ENCODE assay signal across 1 cellular context in the genomic region with DNA sequence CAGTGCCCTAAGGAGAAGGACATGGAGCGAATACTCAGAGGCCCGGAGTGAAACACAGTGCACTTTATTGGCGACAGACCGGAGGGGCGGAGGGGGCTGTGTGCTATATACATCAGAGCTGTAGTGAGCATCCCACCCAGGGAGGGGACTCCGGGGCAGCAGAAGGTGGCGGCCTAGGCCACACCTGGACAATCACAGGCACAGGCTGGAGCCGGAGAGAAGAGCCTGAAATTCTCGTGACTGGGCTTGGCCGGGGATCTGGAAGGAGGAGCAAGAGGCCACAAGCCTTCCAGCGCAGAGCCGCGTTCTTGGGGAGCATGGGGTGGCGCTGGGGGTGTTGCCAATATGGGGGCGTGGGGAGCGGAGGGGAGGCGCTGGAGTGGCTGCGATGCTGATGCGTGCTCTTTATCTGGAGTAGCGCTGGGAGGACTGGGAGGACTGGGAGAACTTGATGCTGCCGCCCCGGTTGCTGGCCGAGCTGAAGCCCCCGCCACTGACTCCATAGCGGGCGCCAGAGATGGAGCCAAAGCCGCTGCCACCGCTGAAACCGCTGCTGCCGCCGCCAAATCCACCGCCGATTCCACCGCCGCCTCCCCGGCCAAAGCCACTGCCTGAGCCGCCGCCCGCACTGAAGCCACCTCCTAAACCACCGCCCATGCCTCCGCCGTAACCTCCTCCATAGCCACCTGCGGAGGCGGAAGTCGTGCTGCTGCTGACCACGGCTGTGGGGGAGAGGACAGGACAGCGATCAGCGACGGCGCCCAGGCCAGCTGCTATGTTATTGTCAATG.
TF ChIP-seq lines count a peak whose summit lies in the region.

No MANE protein-coding gene starts in this region.

TF ChIP-seq in K562, 482 proteins besides CTCF, POLR2A, EP300 and RAD21 (continued from another document):
- no peak for TF ChIP-seq ZNF217 (CRISPR knock-in tag; IDR thresholded peaks at IDR 0.05)
- no peak for TF ChIP-seq ZNF175 (CRISPR knock-in tag; IDR thresholded peaks at IDR 0.05; ENCODE audit: low read depth)
- TF ChIP-seq ARHGAP35 (IDR thresholded peaks at IDR 0.05; ENCODE audit: partially characterized antibody): no peak
- TF ChIP-seq SRSF9 (IDR thresholded peaks at IDR 0.05; ENCODE audit: borderline replicate concordance, low read depth, low read length): no peak
- no peak for TF ChIP-seq DIDO1 (tag; IDR thresholded peaks at IDR 0.05; ENCODE audit: low read depth)
- 0 out of 2 replicates have a peak, but pooled peaks have one; percentile 27 for TF ChIP-seq MTA3 (IDR thresholded peaks at IDR 0.05; ENCODE audit: borderline replicate concordance)
- TF ChIP-seq, protein P1, sequence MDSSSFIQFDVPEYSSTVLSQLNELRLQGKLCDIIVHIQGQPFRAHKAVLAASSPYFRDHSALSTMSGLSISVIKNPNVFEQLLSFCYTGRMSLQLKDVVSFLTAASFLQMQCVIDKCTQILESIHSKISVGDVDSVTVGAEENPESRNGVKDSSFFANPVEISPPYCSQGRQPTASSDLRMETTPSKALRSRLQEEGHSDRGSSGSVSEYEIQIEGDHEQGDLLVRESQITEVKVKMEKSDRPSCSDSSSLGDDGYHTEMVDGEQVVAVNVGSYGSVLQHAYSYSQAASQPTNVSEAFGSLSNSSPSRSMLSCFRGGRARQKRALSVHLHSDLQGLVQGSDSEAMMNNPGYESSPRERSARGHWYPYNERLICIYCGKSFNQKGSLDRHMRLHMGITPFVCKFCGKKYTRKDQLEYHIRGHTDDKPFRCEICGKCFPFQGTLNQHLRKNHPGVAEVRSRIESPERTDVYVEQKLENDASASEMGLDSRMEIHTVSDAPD (CRISPR knock-in tag; IDR thresholded peaks at IDR 0.05): no peak
- no peak for TF ChIP-seq ZNF253 (CRISPR knock-in tag; conservative IDR thresholded peaks at IDR 0.05)
- TF ChIP-seq, protein P2, sequence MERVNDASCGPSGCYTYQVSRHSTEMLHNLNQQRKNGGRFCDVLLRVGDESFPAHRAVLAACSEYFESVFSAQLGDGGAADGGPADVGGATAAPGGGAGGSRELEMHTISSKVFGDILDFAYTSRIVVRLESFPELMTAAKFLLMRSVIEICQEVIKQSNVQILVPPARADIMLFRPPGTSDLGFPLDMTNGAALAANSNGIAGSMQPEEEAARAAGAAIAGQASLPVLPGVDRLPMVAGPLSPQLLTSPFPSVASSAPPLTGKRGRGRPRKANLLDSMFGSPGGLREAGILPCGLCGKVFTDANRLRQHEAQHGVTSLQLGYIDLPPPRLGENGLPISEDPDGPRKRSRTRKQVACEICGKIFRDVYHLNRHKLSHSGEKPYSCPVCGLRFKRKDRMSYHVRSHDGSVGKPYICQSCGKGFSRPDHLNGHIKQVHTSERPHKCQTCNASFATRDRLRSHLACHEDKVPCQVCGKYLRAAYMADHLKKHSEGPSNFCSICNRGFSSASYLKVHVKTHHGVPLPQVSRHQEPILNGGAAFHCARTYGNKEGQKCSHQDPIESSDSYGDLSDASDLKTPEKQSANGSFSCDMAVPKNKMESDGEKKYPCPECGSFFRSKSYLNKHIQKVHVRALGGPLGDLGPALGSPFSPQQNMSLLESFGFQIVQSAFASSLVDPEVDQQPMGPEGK (CRISPR knock-in tag; IDR thresholded peaks at IDR 0.05; ENCODE audit: borderline replicate concordance): no peak
- TF ChIP-seq, protein P3, sequence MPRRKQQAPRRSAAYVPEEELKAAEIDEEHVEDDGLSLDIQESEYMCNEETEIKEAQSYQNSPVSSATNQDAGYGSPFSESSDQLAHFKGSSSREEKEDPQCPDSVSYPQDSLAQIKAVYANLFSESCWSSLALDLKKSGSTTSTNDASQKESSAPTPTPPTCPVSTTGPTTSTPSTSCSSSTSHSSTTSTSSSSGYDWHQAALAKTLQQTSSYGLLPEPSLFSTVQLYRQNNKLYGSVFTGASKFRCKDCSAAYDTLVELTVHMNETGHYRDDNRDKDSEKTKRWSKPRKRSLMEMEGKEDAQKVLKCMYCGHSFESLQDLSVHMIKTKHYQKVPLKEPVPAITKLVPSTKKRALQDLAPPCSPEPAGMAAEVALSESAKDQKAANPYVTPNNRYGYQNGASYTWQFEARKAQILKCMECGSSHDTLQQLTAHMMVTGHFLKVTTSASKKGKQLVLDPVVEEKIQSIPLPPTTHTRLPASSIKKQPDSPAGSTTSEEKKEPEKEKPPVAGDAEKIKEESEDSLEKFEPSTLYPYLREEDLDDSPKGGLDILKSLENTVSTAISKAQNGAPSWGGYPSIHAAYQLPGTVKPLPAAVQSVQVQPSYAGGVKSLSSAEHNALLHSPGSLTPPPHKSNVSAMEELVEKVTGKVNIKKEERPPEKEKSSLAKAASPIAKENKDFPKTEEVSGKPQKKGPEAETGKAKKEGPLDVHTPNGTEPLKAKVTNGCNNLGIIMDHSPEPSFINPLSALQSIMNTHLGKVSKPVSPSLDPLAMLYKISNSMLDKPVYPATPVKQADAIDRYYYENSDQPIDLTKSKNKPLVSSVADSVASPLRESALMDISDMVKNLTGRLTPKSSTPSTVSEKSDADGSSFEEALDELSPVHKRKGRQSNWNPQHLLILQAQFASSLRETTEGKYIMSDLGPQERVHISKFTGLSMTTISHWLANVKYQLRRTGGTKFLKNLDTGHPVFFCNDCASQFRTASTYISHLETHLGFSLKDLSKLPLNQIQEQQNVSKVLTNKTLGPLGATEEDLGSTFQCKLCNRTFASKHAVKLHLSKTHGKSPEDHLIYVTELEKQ (CRISPR knock-in tag; IDR thresholded peaks at IDR 0.05): no peak
- TF ChIP-seq MED1 (CRISPR knock-in tag; IDR thresholded peaks at IDR 0.05; ENCODE audit: borderline replicate concordance): no peak
- TF ChIP-seq KLF13 (tag; IDR thresholded peaks at IDR 0.05; ENCODE audit: borderline replicate concordance, low read depth): no peak
- TF ChIP-seq, protein P4, sequence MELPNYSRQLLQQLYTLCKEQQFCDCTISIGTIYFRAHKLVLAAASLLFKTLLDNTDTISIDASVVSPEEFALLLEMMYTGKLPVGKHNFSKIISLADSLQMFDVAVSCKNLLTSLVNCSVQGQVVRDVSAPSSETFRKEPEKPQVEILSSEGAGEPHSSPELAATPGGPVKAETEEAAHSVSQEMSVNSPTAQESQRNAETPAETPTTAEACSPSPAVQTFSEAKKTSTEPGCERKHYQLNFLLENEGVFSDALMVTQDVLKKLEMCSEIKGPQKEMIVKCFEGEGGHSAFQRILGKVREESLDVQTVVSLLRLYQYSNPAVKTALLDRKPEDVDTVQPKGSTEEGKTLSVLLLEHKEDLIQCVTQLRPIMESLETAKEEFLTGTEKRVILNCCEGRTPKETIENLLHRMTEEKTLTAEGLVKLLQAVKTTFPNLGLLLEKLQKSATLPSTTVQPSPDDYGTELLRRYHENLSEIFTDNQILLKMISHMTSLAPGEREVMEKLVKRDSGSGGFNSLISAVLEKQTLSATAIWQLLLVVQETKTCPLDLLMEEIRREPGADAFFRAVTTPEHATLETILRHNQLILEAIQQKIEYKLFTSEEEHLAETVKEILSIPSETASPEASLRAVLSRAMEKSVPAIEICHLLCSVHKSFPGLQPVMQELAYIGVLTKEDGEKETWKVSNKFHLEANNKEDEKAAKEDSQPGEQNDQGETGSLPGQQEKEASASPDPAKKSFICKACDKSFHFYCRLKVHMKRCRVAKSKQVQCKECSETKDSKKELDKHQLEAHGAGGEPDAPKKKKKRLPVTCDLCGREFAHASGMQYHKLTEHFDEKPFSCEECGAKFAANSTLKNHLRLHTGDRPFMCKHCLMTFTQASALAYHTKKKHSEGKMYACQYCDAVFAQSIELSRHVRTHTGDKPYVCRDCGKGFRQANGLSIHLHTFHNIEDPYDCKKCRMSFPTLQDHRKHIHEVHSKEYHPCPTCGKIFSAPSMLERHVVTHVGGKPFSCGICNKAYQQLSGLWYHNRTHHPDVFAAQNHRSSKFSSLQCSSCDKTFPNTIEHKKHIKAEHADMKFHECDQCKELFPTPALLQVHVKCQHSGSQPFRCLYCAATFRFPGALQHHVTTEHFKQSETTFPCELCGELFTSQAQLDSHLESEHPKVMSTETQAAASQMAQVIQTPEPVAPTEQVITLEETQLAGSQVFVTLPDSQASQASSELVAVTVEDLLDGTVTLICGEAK (IDR thresholded peaks at IDR 0.05): 0 out of 2 replicates have a peak, but pooled peaks have one; percentile 29
- TF ChIP-seq, protein P4 (CRISPR knock-in tag; IDR thresholded peaks at IDR 0.05): no peak
- TF ChIP-seq TARDBP (IDR thresholded peaks at IDR 0.05): no peak
- TF ChIP-seq, protein P5, sequence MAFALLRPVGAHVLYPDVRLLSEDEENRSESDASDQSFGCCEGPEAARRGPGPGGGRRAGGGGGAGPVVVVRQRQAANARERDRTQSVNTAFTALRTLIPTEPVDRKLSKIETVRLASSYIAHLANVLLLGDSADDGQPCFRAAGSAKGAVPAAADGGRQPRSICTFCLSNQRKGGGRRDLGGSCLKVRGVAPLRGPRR (CRISPR knock-in tag; IDR thresholded peaks at IDR 0.05): no peak
- no peak for TF ChIP-seq ZNF134 (CRISPR knock-in tag; conservative IDR thresholded peaks at IDR 0.05)
- no peak for TF ChIP-seq CHD4 (IDR thresholded peaks at IDR 0.05; ENCODE audit: insufficient read depth, insufficient replicate concordance, low read depth, low read length, poor library complexity, severe bottlenecking)
- no peak for TF ChIP-seq U2AF2 (optimal IDR thresholded peaks at IDR 0.05; ENCODE audit: low read depth, low read length)
- TF ChIP-seq, protein P6, sequence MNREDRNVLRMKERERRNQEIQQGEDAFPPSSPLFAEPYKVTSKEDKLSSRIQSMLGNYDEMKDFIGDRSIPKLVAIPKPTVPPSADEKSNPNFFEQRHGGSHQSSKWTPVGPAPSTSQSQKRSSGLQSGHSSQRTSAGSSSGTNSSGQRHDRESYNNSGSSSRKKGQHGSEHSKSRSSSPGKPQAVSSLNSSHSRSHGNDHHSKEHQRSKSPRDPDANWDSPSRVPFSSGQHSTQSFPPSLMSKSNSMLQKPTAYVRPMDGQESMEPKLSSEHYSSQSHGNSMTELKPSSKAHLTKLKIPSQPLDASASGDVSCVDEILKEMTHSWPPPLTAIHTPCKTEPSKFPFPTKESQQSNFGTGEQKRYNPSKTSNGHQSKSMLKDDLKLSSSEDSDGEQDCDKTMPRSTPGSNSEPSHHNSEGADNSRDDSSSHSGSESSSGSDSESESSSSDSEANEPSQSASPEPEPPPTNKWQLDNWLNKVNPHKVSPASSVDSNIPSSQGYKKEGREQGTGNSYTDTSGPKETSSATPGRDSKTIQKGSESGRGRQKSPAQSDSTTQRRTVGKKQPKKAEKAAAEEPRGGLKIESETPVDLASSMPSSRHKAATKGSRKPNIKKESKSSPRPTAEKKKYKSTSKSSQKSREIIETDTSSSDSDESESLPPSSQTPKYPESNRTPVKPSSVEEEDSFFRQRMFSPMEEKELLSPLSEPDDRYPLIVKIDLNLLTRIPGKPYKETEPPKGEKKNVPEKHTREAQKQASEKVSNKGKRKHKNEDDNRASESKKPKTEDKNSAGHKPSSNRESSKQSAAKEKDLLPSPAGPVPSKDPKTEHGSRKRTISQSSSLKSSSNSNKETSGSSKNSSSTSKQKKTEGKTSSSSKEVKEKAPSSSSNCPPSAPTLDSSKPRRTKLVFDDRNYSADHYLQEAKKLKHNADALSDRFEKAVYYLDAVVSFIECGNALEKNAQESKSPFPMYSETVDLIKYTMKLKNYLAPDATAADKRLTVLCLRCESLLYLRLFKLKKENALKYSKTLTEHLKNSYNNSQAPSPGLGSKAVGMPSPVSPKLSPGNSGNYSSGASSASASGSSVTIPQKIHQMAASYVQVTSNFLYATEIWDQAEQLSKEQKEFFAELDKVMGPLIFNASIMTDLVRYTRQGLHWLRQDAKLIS (CRISPR knock-in tag; IDR thresholded peaks at IDR 0.05): no peak
- TF ChIP-seq CAMTA2 (CRISPR knock-in tag; conservative IDR thresholded peaks at IDR 0.05): no peak
- no peak for TF ChIP-seq ZNF695 (CRISPR knock-in tag; IDR thresholded peaks at IDR 0.05)
- TF ChIP-seq, protein P7, sequence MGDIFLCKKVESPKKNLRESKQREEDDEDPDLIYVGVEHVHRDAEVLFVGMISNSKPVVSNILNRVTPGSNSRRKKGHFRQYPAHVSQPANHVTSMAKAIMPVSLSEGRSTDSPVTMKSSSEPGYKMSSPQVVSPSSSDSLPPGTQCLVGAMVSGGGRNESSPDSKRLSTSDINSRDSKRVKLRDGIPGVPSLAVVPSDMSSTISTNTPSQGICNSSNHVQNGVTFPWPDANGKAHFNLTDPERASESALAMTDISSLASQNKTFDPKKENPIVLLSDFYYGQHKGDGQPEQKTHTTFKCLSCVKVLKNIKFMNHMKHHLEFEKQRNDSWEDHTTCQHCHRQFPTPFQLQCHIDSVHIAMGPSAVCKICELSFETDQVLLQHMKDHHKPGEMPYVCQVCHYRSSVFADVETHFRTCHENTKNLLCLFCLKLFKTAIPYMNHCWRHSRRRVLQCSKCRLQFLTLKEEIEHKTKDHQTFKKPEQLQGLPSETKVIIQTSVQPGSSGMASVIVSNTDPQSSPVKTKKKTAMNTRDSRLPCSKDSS (IDR thresholded peaks at IDR 0.05; ENCODE audit: low read depth, partially characterized antibody): no peak
- no peak for TF ChIP-seq NFRKB (IDR thresholded peaks at IDR 0.05; ENCODE audit: low read depth)
